19 cellular contexts compared by ENCODE assay signal in the genomic region with DNA sequence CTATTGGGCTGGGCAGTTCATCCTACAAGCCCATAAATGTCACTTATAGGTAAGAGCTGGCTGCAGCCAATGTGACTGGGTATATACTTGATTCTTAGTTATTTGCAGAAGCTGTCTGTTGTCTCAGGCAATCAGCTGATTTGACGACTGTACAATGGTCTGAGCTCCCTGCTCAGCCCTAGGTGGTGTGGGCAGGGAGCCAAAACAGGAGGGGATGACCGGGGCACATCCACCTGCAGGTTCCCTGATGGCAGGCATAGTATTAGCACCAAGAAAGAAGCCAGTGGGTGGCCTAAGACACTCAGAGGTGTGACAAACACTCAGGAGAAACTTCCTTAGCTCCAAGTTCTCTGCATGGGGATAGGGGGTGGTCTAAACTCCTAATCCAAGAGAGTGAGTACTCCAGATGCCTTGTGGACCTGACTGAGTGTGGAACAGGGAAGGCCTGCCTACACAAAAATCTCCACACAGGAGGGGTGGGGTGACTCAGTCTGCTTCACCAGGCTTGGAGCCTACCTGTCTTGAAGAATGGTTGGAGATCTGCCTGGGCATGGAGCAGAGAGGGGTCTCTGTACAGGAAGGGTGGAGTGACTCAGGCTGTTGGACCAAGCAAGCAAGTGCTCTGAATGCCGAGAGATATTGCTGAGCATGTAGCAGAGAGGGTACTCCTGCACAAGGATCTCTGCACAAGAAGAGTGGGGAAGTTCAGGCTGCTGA.
"Had no signal": no experiment of that assay in that cellular context is flagged by ENCODE, and none has a peak within 500 bp of the region (broad histone marks: within the 10 kb centered on the region; RNA-seq: fewer than 3 reads in every experiment).

No MANE protein-coding gene starts in this region.

- H3K27ac ChIP-seq: dorsolateral prefrontal cortex, esophagus squamous epithelium, left ventricle myocardium inferior, psoas muscle, spleen, tibial nerve had no signal

- H3K36me3 Mint-ChIP-seq: activated CD8-positive, alpha-beta memory T cell treated with anti-CD3 and anti-CD28 coated beads, Interleukin-2, amount 10 ng/mL, durations not matched to agents 7 days and 5 days; activated naive CD8-positive, alpha-beta T cell treated with anti-CD3 and anti-CD28 coated beads, Interleukin-2, amount 10 ng/mL, durations not matched to agents 7 days and 5 days; memory B cell; stimulated activated memory B cell treated with anti-CD40 and anti-IgM and Interleukin-4, amounts not matched to agents 10 μg/mL and 1 μg/mL and 100 μg/mL, for 72 hours had no signal

- DNase-seq: activated CD4-positive, alpha-beta T cell treated with anti-CD3 and anti-CD28 coated beads for 1 hour; activated CD4-positive, alpha-beta T cell treated with anti-CD3 and anti-CD28 coated beads, Interleukin-2, amount 50 U/mL, for 48 hours; activated CD8-positive, alpha-beta memory T cell treated with anti-CD3 and anti-CD28 coated beads, Interleukin-2, amount 10 ng/mL, durations not matched to agents 7 days and 5 days; activated gamma-delta T cell treated with Interleukin-2 at 50 U/mL for 16 hours; activated naive CD8-positive, alpha-beta T cell treated with anti-CD3 and anti-CD28 coated beads, Interleukin-2, amount 10 ng/mL, durations not matched to agents 7 days and 5 days; activated T-cell treated with anti-CD3 and anti-CD28 coated beads, Interleukin-2, amount 50 U/mL, for 48 hours; anterior cingulate cortex; dorsolateral prefrontal cortex; esophagus squamous epithelium; islet precursor cell; left ventricle myocardium inferior; psoas muscle; spleen; stimulated activated CD4-positive, alpha-beta T cell treated with anti-CD3 and anti-CD28 coated beads, Interleukin-1b, Interleukin-23, amount 100 ng/mL, for 48 hours had no signal

- H3K36me3 ChIP-seq: esophagus squamous epithelium, left ventricle myocardium inferior, spleen, tibial nerve had no signal

- H3K4me3 ChIP-seq: dorsolateral prefrontal cortex, esophagus squamous epithelium, left ventricle myocardium inferior, psoas muscle, spleen, tibial nerve had no signal

- H3K4me1 Mint-ChIP-seq: activated CD8-positive, alpha-beta memory T cell treated with anti-CD3 and anti-CD28 coated beads, Interleukin-2, amount 10 ng/mL, durations not matched to agents 7 days and 5 days; activated naive CD8-positive, alpha-beta T cell treated with anti-CD3 and anti-CD28 coated beads, Interleukin-2, amount 10 ng/mL, durations not matched to agents 7 days and 5 days; memory B cell; nephron; stimulated activated memory B cell treated with anti-CD40 and anti-IgM and Interleukin-4, amounts not matched to agents 10 μg/mL and 1 μg/mL and 100 μg/mL, for 72 hours had no signal

- H3K4me1 ChIP-seq: esophagus squamous epithelium, left ventricle myocardium inferior, psoas muscle, spleen, tibial nerve had no signal

- ATAC-seq: activated CD8-positive, alpha-beta memory T cell treated with anti-CD3 and anti-CD28 coated beads, Interleukin-2, amount 10 ng/mL, durations not matched to agents 7 days and 5 days; psoas muscle; sciatic nerve; stimulated activated memory B cell treated with anti-CD40 and anti-IgM and Interleukin-4, amounts not matched to agents 10 μg/mL and 1 μg/mL and 100 μg/mL, for 72 hours had no signal

- H3K9me3 ChIP-seq: esophagus squamous epithelium had no signal

- H3K27ac Mint-ChIP-seq: activated CD8-positive, alpha-beta memory T cell treated with anti-CD3 and anti-CD28 coated beads, Interleukin-2, amount 10 ng/mL, durations not matched to agents 7 days and 5 days; activated naive CD8-positive, alpha-beta T cell treated with anti-CD3 and anti-CD28 coated beads, Interleukin-2, amount 10 ng/mL, durations not matched to agents 7 days and 5 days; memory B cell; nephron; stimulated activated memory B cell treated with anti-CD40 and anti-IgM and Interleukin-4, amounts not matched to agents 10 μg/mL and 1 μg/mL and 100 μg/mL, for 72 hours had no signal

- H3K27me3 Mint-ChIP-seq: activated CD8-positive, alpha-beta memory T cell treated with anti-CD3 and anti-CD28 coated beads, Interleukin-2, amount 10 ng/mL, durations not matched to agents 7 days and 5 days; activated naive CD8-positive, alpha-beta T cell treated with anti-CD3 and anti-CD28 coated beads, Interleukin-2, amount 10 ng/mL, durations not matched to agents 7 days and 5 days; memory B cell; stimulated activated memory B cell treated with anti-CD40 and anti-IgM and Interleukin-4, amounts not matched to agents 10 μg/mL and 1 μg/mL and 100 μg/mL, for 72 hours had no signal

- H3K27me3 ChIP-seq: dorsolateral prefrontal cortex, esophagus squamous epithelium, spleen, tibial nerve had no signal

- H3K4me3 Mint-ChIP-seq: activated CD8-positive, alpha-beta memory T cell treated with anti-CD3 and anti-CD28 coated beads, Interleukin-2, amount 10 ng/mL, durations not matched to agents 7 days and 5 days; activated naive CD8-positive, alpha-beta T cell treated with anti-CD3 and anti-CD28 coated beads, Interleukin-2, amount 10 ng/mL, durations not matched to agents 7 days and 5 days; memory B cell; nephron; stimulated activated memory B cell treated with anti-CD40 and anti-IgM and Interleukin-4, amounts not matched to agents 10 μg/mL and 1 μg/mL and 100 μg/mL, for 72 hours had no signal
